Comparison of ENCODE assay signal across 8 cellular contexts in genomic region chr1:19311931-19312781, GRCh38. TPM values are rescaled to one million over a fixed set of nuclear protein-coding genes. Genes with fewer than 3 reads are reported as not detected.
A peak's percentile ranks its signal among the peaks of the same experiment; 100 is the strongest.
DNase-seq lines count a peak whose midpoint lies in the region; ATAC-seq and TF ChIP-seq lines count a peak whose summit lies in the region.

TSS of gene AKR7A2 (minus strand) at chr1:19312144. CDS start at chr1:19312124, 20 bp downstream.
TSS of gene SLC66A1 (plus strand) at chr1:19312326. CDS start at chr1:19317678, 5,352 bp downstream.

- DNase-seq in DMS53 treated with DMSO at 0.1 percent for 48 hours (lab: John Stamatoyannopoulos, UW; ENCODE audit: unreplicated experiment) (peak; percentile 90), KG1 (lab: John Stamatoyannopoulos, UW) (peak; percentile 79), Panc1 (ENCODE audit: low read depth, low spot score) (peak; percentile 56), esophagus squamous epithelium (lab: John Stamatoyannopoulos, UW) (peak; percentile 28), myocyte (ENCODE audit: low read depth) (peak; percentile 95)
- peak; percentile 93 for DNase-seq in activated T-helper 1 cell treated with anti-CD3 and anti-CD28 coated beads, Interleukin-12 subunit alpha, Interleukin-12 subunit beta, Interleukin-2, Interleukin-4 antibody, amounts not matched to agents 30 ng/mL and 10 ng/mL and 1 ng/mL, durations not matched to agents 14 hours and 24 hours and 36 hours (ENCODE audit: low spot score)
- peak; percentile 69 to 87 for DNase-seq in stimulated activated CD8-positive, alpha-beta memory T cell treated with anti-CD3 and anti-CD28 coated beads, Interleukin-7, amount 100 ng/mL, for 4 hours (ENCODE audit: low read depth in 2 of 2)

- H3K9me3 ChIP-seq in Panc1 (ENCODE audit: control insufficient read depth, insufficient read depth, low read depth, low read length), result no peaks in the 10 kb centered on the region
- H3K9me3 ChIP-seq in esophagus squamous epithelium, result no peaks in the 10 kb centered on the region

- 0% methylated on average over 2 to 12 of the region's 105 CpGs for WGBS in esophagus squamous epithelium, 2 donors

- no peaks in the 10 kb centered on the region for H3K27me3 Mint-ChIP-seq in activated T-helper 1 cell treated with anti-CD3 and anti-CD28 coated beads, Interleukin-12 subunit alpha, Interleukin-12 subunit beta, Interleukin-2, Interleukin-4 antibody, amounts not matched to agents 30 ng/mL and 10 ng/mL and 1 ng/mL, durations not matched to agents 14 hours and 24 hours and 36 hours (ENCODE audit: insufficient read depth)

- BruUV-seq in Panc1 (replicated peaks; lab: Mats Ljungman, UMichigan), result no TSS peak

- POLR2A ChIA-PET in Panc1 (lab: Charles Lee), result interaction anchor here (0.5 kb wide), 1 partner anchor 10 kb away, joined by 11 read pairs; no protein-coding TSS in a partner anchor

- CTCF ChIA-PET in Panc1 (lab: Charles Lee), result interaction anchor here (0.5 kb wide), 1 partner anchor 71 kb away, joined by 4 read pairs; no protein-coding TSS in a partner anchor

- H3K4me3 ChIP-seq in Panc1 (ENCODE audit: low read depth in 2 of 2, low read length in 2 of 2) (peak within 1 kb of the TSS; percentile 80 to 82), esophagus squamous epithelium (peak within 1 kb of the TSS; percentile 71 to 98 (median 89))

- H3K9me3 Mint-ChIP-seq in activated T-helper 1 cell treated with anti-CD3 and anti-CD28 coated beads, Interleukin-12 subunit alpha, Interleukin-12 subunit beta, Interleukin-2, Interleukin-4 antibody, amounts not matched to agents 30 ng/mL and 10 ng/mL and 1 ng/mL, durations not matched to agents 14 hours and 24 hours and 36 hours, result no peaks in the 10 kb centered on the region

- H3K27me3 ChIP-seq in Panc1 (ENCODE audit: control insufficient read depth, insufficient read depth, low read length), result no peaks in the 10 kb centered on the region
- H3K27me3 ChIP-seq in esophagus squamous epithelium, result no peaks in the 10 kb centered on the region

- H3K36me3 Mint-ChIP-seq in activated T-helper 1 cell treated with anti-CD3 and anti-CD28 coated beads, Interleukin-12 subunit alpha, Interleukin-12 subunit beta, Interleukin-2, Interleukin-4 antibody, amounts not matched to agents 30 ng/mL and 10 ng/mL and 1 ng/mL, durations not matched to agents 14 hours and 24 hours and 36 hours (ENCODE audit: low read depth), result peaks cover 19% of the 10 kb centered on the region

- peak within 1 kb of the TSS; percentile 91 for H3K4me3 Mint-ChIP-seq in activated T-helper 1 cell treated with anti-CD3 and anti-CD28 coated beads, Interleukin-12 subunit alpha, Interleukin-12 subunit beta, Interleukin-2, Interleukin-4 antibody, amounts not matched to agents 30 ng/mL and 10 ng/mL and 1 ng/mL, durations not matched to agents 14 hours and 24 hours and 36 hours

- peaks cover 30% of the 10 kb centered on the region for H3K4me1 Mint-ChIP-seq in activated T-helper 1 cell treated with anti-CD3 and anti-CD28 coated beads, Interleukin-12 subunit alpha, Interleukin-12 subunit beta, Interleukin-2, Interleukin-4 antibody, amounts not matched to agents 30 ng/mL and 10 ng/mL and 1 ng/mL, durations not matched to agents 14 hours and 24 hours and 36 hours (ENCODE audit: low read depth)

- H3K27ac Mint-ChIP-seq in activated T-helper 1 cell treated with anti-CD3 and anti-CD28 coated beads, Interleukin-12 subunit alpha, Interleukin-12 subunit beta, Interleukin-2, Interleukin-4 antibody, amounts not matched to agents 30 ng/mL and 10 ng/mL and 1 ng/mL, durations not matched to agents 14 hours and 24 hours and 36 hours, result peak within 1 kb of the TSS; percentile 87

- no peak for TF ChIP-seq CTCF in Panc1 (IDR thresholded peaks at IDR 0.05)
- peak in 3 of 6 experiments; percentile 11 to 45 (median 23) for TF ChIP-seq CTCF in esophagus squamous epithelium (IDR thresholded peaks at IDR 0.05)

- H3K27ac ChIP-seq in Panc1 (ENCODE audit: low read length) (peak within 1 kb of the TSS; percentile 89), esophagus squamous epithelium (peak within 1 kb of the TSS; percentile 85 to 92 (median 89))

- TF ChIP-seq POLR2A in esophagus squamous epithelium (IDR thresholded peaks at IDR 0.05), result peak in 2 of 4 donors; percentile 26 to 79

- peak; percentile 75 for ATAC-seq in GM21737 (IDR thresholded peaks at IDR 0.05; ENCODE audit: unreplicated experiment)
- peak; percentile 95 for ATAC-seq in Panc1

- H3K36me3 ChIP-seq in Panc1 (ENCODE audit: control insufficient read depth, insufficient read depth, low read length) (no peaks in the 10 kb centered on the region), esophagus squamous epithelium (peaks cover 8 to 21% (median 13%) of the 10 kb centered on the region in 3 donors)

- intact Hi-C loops in Panc1 (cut with micrococcal nuclease; ENCODE audit: unreplicated experiment), result no loop called here
- intact Hi-C loops in activated T-helper 1 cell treated with anti-CD3 and anti-CD28 coated beads, Interleukin-12 subunit alpha, Interleukin-12 subunit beta, Interleukin-2, Interleukin-4 antibody, amounts not matched to agents 30 ng/mL and 10 ng/mL and 1 ng/mL, durations not matched to agents 14 hours and 24 hours and 36 hours (cut with micrococcal nuclease), result loop anchor here (1.0 to 2.0 kb wide), 5 partner anchors 29 to 284 kb away; partner anchors contain the start of gene UBR4
- intact Hi-C loops in esophagus squamous epithelium (cut with DNase I), result no loop called here

- peaks cover 18% of the 10 kb centered on the region for H3K4me1 ChIP-seq in Panc1 (ENCODE audit: control insufficient read depth, insufficient read depth, low read length)
- H3K4me1 ChIP-seq in esophagus squamous epithelium, result peaks cover 16 to 69% (median 17%) of the 10 kb centered on the region in 3 donors

- in situ Hi-C loops in Panc1 (cut with HindIII; ENCODE audit: low pct_unique_long_range_greater_than_20kb, low sequenced_read_pairs), result no loop called here

RNA-seq across cellular contexts. Expression of gene AKR7A2, which starts in this region (rescaled TPM):
- total RNA-seq in Panc1 (2021; ENCODE audit: unreplicated experiment), result 86.6 TPM
- polyA plus RNA-seq in Panc1 (2012; ENCODE audit: insufficient read length), result 125 TPM
- 30.0 and 31.1 TPM in 2 replicates for total RNA-seq in activated T-helper 1 cell treated with anti-CD3 and anti-CD28 coated beads, Interleukin-12 subunit alpha, Interleukin-12 subunit beta, Interleukin-2, Interleukin-4 antibody, amounts not matched to agents 30 ng/mL and 10 ng/mL and 1 ng/mL, durations not matched to agents 14 hours and 24 hours and 36 hours
- 10 to 100 TPM; 57.7 to 93.4 (median 70.3) TPM for total RNA-seq in esophagus squamous epithelium
- total RNA-seq in myocyte, result 101 and 168 TPM in 2 replicates
- 67.7 TPM for polyA plus RNA-seq in myocyte (2012)

RNA-seq across cellular contexts. Expression of gene SLC66A1, which starts in this region (rescaled TPM):
- 42.0 TPM for total RNA-seq in Panc1 (2021; ENCODE audit: unreplicated experiment)
- 56.7 TPM for polyA plus RNA-seq in Panc1 (2012; ENCODE audit: insufficient read length)
- 9.9 and 12.0 TPM in 2 replicates for total RNA-seq in activated T-helper 1 cell treated with anti-CD3 and anti-CD28 coated beads, Interleukin-12 subunit alpha, Interleukin-12 subunit beta, Interleukin-2, Interleukin-4 antibody, amounts not matched to agents 30 ng/mL and 10 ng/mL and 1 ng/mL, durations not matched to agents 14 hours and 24 hours and 36 hours
- 10 to 100 TPM in 2 of 4 donors, 1 to 10 TPM in 2; 6.8 to 14.3 (median 10.3) TPM for total RNA-seq in esophagus squamous epithelium
- 30.7 and 36.0 TPM in 2 replicates for total RNA-seq in myocyte
- polyA plus RNA-seq in myocyte (2012), result 28.3 TPM

Comparison
In these comparisons a context has a peak if more than half of its experiments do, and no peak if none do; other contexts are left out.
1. Peak in every context shown above with its lines: DNase-seq, ATAC-seq, H3K4me3 ChIP-seq and H3K27ac ChIP-seq.
2. DNase-seq: peak in every context shown above with its lines; median percentile 95 in myocyte; 93 in activated T-helper 1 cell treated with anti-CD3 and anti-CD28 coated beads, Interleukin-12 subunit alpha, Interleukin-12 subunit beta, Interleukin-2, Interleukin-4 antibody, amounts not matched to agents 30 ng/mL and 10 ng/mL and 1 ng/mL, durations not matched to agents 14 hours and 24 hours and 36 hours; 90 in DMS53 treated with DMSO at 0.1 percent for 48 hours; 79 in KG1; 78 in stimulated activated CD8-positive, alpha-beta memory T cell treated with anti-CD3 and anti-CD28 coated beads, Interleukin-7, amount 100 ng/mL, for 4 hours; 56 in Panc1; 28 in esophagus squamous epithelium.